1 cellular context compared by ENCODE assay signal in genomic region chr3:31804251-31805051, GRCh38.
TF ChIP-seq lines count a peak whose summit lies in the region.

No MANE protein-coding gene starts in this region.

TF ChIP-seq in HEK293, 187 proteins besides CTCF, POLR2A, EP300 and RAD21 (continued from another document):
- peak; percentile 41; the same call in 1 of the 2 replicates for TF ChIP-seq PRDM6 (tag by site-specific recombination; IDR thresholded peaks at IDR 0.05)
